ENCODE assay signal across 1 cellular context in the genomic region with DNA sequence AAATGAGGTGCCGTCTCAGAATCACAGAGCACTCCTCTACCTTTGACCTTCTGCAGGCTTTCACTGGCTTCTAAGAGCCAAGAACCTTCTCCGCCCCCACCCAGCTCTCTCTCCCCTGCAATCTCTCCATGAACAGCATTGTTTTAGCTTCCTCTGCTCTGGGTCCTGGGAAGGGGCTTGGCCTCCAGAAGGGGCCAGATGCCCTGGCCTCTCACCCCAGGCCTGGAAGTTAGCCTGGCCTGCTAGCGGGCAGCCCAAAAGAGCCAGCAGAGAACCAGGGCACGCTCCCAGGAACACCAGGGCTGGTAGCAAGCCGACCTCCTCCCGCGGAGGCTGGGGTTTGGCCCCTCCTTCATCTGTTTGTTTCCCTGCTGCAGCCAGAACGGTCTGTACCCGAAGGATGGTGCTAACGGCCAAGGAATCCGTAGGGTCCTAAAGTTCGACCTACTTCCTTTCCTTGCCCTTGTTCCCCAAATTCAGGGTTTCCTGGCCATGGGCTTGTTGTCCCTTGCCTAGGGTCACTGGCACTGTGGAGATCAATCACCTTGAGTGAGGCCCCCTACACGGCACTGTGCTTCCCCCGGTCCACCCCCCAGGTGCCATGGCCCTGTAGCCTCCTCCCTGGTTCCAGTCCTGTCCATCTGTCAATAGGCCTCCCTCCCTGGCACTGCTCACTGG.
TF ChIP-seq lines count a peak whose summit lies in the region.

No MANE protein-coding gene starts in this region.

TF ChIP-seq in K562, 482 proteins besides CTCF, POLR2A, EP300 and RAD21 (continued from another document and continues in another):
- TF ChIP-seq, protein P1, sequence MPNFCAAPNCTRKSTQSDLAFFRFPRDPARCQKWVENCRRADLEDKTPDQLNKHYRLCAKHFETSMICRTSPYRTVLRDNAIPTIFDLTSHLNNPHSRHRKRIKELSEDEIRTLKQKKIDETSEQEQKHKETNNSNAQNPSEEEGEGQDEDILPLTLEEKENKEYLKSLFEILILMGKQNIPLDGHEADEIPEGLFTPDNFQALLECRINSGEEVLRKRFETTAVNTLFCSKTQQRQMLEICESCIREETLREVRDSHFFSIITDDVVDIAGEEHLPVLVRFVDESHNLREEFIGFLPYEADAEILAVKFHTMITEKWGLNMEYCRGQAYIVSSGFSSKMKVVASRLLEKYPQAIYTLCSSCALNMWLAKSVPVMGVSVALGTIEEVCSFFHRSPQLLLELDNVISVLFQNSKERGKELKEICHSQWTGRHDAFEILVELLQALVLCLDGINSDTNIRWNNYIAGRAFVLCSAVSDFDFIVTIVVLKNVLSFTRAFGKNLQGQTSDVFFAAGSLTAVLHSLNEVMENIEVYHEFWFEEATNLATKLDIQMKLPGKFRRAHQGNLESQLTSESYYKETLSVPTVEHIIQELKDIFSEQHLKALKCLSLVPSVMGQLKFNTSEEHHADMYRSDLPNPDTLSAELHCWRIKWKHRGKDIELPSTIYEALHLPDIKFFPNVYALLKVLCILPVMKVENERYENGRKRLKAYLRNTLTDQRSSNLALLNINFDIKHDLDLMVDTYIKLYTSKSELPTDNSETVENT (CRISPR knock-in tag; IDR thresholded peaks at IDR 0.05): no peak
- no peak for TF ChIP-seq ZNF224 (CRISPR knock-in tag; IDR thresholded peaks at IDR 0.05)
- TF ChIP-seq BRD9 (IDR thresholded peaks at IDR 0.05; ENCODE audit: low read depth, partially characterized antibody): no peak
- no peak for TF ChIP-seq HDAC3 (IDR thresholded peaks at IDR 0.05; ENCODE audit: borderline replicate concordance, partially characterized antibody)
- no peak for TF ChIP-seq SETDB1 (IDR thresholded peaks at IDR 0.05; ENCODE audit: low read length)
- no peak for TF ChIP-seq SRSF9 (IDR thresholded peaks at IDR 0.05; ENCODE audit: borderline replicate concordance, low read depth, low read length)
- no peak for TF ChIP-seq NFIX (CRISPR knock-in tag; IDR thresholded peaks at IDR 0.05; ENCODE audit: low read depth)
- no peak for TF ChIP-seq TCF7 (IDR thresholded peaks at IDR 0.05; ENCODE audit: borderline replicate concordance)
- TF ChIP-seq ZNF764 (CRISPR knock-in tag; IDR thresholded peaks at IDR 0.05; ENCODE audit: low read depth): no peak
- no peak for TF ChIP-seq KAT2B (IDR thresholded peaks at IDR 0.05; ENCODE audit: low read depth, low read length)
- TF ChIP-seq ZNF507 (tag; conservative IDR thresholded peaks at IDR 0.05): no peak
- no peak for TF ChIP-seq U2AF1 (optimal IDR thresholded peaks at IDR 0.05; ENCODE audit: low read depth, low read length)
- TF ChIP-seq, protein P2, sequence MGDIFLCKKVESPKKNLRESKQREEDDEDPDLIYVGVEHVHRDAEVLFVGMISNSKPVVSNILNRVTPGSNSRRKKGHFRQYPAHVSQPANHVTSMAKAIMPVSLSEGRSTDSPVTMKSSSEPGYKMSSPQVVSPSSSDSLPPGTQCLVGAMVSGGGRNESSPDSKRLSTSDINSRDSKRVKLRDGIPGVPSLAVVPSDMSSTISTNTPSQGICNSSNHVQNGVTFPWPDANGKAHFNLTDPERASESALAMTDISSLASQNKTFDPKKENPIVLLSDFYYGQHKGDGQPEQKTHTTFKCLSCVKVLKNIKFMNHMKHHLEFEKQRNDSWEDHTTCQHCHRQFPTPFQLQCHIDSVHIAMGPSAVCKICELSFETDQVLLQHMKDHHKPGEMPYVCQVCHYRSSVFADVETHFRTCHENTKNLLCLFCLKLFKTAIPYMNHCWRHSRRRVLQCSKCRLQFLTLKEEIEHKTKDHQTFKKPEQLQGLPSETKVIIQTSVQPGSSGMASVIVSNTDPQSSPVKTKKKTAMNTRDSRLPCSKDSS (IDR thresholded peaks at IDR 0.05; ENCODE audit: low read depth, partially characterized antibody): no peak
- TF ChIP-seq, protein P3, sequence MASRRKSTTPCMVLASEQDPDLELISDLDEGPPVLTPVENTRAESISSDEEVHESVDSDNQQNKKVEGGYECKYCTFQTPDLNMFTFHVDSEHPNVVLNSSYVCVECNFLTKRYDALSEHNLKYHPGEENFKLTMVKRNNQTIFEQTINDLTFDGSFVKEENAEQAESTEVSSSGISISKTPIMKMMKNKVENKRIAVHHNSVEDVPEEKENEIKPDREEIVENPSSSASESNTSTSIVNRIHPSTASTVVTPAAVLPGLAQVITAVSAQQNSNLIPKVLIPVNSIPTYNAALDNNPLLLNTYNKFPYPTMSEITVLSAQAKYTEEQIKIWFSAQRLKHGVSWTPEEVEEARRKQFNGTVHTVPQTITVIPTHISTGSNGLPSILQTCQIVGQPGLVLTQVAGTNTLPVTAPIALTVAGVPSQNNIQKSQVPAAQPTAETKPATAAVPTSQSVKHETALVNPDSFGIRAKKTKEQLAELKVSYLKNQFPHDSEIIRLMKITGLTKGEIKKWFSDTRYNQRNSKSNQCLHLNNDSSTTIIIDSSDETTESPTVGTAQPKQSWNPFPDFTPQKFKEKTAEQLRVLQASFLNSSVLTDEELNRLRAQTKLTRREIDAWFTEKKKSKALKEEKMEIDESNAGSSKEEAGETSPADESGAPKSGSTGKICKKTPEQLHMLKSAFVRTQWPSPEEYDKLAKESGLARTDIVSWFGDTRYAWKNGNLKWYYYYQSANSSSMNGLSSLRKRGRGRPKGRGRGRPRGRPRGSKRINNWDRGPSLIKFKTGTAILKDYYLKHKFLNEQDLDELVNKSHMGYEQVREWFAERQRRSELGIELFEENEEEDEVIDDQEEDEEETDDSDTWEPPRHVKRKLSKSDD (conservative IDR thresholded peaks at IDR 0.05; ENCODE audit: low read length): no peak
- TF ChIP-seq, protein P4, sequence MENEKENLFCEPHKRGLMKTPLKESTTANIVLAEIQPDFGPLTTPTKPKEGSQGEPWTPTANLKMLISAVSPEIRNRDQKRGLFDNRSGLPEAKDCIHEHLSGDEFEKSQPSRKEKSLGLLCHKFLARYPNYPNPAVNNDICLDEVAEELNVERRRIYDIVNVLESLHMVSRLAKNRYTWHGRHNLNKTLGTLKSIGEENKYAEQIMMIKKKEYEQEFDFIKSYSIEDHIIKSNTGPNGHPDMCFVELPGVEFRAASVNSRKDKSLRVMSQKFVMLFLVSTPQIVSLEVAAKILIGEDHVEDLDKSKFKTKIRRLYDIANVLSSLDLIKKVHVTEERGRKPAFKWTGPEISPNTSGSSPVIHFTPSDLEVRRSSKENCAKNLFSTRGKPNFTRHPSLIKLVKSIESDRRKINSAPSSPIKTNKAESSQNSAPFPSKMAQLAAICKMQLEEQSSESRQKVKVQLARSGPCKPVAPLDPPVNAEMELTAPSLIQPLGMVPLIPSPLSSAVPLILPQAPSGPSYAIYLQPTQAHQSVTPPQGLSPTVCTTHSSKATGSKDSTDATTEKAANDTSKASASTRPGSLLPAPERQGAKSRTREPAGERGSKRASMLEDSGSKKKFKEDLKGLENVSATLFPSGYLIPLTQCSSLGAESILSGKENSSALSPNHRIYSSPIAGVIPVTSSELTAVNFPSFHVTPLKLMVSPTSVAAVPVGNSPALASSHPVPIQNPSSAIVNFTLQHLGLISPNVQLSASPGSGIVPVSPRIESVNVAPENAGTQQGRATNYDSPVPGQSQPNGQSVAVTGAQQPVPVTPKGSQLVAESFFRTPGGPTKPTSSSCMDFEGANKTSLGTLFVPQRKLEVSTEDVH (IDR thresholded peaks at IDR 0.05; ENCODE audit: low read depth, partially characterized antibody): no peak
- TF ChIP-seq SIN3A (IDR thresholded peaks at IDR 0.05; ENCODE audit: borderline replicate concordance in 2 of 2, control insufficient read depth in 1 of 2, low read depth in 2 of 2, low read length in 2 of 2): no peak
- no peak for TF ChIP-seq CHCHD3 (CRISPR knock-in tag; IDR thresholded peaks at IDR 0.05)
- TF ChIP-seq TAF9B (IDR thresholded peaks at IDR 0.05; ENCODE audit: partially characterized antibody): no peak
- TF ChIP-seq NELFE (IDR thresholded peaks at IDR 0.05; ENCODE audit: insufficient read depth, insufficient read length): no peak
- TF ChIP-seq FOXK1 (CRISPR knock-in tag; IDR thresholded peaks at IDR 0.05; ENCODE audit: borderline replicate concordance): no peak
- TF ChIP-seq, protein P5, sequence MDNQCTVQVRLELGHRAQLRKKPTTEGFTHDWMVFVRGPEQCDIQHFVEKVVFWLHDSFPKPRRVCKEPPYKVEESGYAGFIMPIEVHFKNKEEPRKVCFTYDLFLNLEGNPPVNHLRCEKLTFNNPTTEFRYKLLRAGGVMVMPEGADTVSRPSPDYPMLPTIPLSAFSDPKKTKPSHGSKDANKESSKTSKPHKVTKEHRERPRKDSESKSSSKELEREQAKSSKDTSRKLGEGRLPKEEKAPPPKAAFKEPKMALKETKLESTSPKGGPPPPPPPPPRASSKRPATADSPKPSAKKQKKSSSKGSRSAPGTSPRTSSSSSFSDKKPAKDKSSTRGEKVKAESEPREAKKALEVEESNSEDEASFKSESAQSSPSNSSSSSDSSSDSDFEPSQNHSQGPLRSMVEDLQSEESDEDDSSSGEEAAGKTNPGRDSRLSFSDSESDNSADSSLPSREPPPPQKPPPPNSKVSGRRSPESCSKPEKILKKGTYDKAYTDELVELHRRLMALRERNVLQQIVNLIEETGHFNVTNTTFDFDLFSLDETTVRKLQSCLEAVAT (IDR thresholded peaks at IDR 0.05): peak in 1 of 2 experiments; percentile 80; a peak in 2 of 4 replicates
- TF ChIP-seq, protein P6, sequence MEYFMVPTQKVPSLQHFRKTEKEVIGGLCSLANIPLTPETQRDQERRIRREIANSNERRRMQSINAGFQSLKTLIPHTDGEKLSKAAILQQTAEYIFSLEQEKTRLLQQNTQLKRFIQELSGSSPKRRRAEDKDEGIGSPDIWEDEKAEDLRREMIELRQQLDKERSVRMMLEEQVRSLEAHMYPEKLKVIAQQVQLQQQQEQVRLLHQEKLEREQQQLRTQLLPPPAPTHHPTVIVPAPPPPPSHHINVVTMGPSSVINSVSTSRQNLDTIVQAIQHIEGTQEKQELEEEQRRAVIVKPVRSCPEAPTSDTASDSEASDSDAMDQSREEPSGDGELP (CRISPR knock-in tag; IDR thresholded peaks at IDR 0.05; ENCODE audit: borderline replicate concordance): 0 out of 2 replicates have a peak, but pooled peaks have one; percentile 35
- no peak for TF ChIP-seq ZKSCAN1 (IDR thresholded peaks at IDR 0.05; ENCODE audit: low read depth, low read length)
- TF ChIP-seq, protein P7, sequence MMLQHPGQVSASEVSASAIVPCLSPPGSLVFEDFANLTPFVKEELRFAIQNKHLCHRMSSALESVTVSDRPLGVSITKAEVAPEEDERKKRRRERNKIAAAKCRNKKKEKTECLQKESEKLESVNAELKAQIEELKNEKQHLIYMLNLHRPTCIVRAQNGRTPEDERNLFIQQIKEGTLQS (IDR thresholded peaks at IDR 0.05): no peak
- TF ChIP-seq, protein P7 (CRISPR knock-in tag; conservative IDR thresholded peaks at IDR 0.05): no peak
- no peak for TF ChIP-seq MCM5 (IDR thresholded peaks at IDR 0.05; ENCODE audit: low read depth)
- TF ChIP-seq ZNF124 (CRISPR knock-in tag; IDR thresholded peaks at IDR 0.05): no peak
- TF ChIP-seq ZNF445 (CRISPR knock-in tag; IDR thresholded peaks at IDR 0.05; ENCODE audit: low read depth): no peak
- TF ChIP-seq, protein P8, sequence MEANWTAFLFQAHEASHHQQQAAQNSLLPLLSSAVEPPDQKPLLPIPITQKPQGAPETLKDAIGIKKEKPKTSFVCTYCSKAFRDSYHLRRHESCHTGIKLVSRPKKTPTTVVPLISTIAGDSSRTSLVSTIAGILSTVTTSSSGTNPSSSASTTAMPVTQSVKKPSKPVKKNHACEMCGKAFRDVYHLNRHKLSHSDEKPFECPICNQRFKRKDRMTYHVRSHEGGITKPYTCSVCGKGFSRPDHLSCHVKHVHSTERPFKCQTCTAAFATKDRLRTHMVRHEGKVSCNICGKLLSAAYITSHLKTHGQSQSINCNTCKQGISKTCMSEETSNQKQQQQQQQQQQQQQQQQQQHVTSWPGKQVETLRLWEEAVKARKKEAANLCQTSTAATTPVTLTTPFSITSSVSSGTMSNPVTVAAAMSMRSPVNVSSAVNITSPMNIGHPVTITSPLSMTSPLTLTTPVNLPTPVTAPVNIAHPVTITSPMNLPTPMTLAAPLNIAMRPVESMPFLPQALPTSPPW (CRISPR knock-in tag; IDR thresholded peaks at IDR 0.05): peak; percentile 92
- TF ChIP-seq, protein P9, sequence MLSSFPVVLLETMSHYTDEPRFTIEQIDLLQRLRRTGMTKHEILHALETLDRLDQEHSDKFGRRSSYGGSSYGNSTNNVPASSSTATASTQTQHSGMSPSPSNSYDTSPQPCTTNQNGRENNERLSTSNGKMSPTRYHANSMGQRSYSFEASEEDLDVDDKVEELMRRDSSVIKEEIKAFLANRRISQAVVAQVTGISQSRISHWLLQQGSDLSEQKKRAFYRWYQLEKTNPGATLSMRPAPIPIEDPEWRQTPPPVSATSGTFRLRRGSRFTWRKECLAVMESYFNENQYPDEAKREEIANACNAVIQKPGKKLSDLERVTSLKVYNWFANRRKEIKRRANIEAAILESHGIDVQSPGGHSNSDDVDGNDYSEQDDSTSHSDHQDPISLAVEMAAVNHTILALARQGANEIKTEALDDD (IDR thresholded peaks at IDR 0.05): no peak
- TF ChIP-seq ZNF699 (CRISPR knock-in tag; IDR thresholded peaks at IDR 0.05; ENCODE audit: insufficient replicate concordance): no peak
- TF ChIP-seq, protein P10, sequence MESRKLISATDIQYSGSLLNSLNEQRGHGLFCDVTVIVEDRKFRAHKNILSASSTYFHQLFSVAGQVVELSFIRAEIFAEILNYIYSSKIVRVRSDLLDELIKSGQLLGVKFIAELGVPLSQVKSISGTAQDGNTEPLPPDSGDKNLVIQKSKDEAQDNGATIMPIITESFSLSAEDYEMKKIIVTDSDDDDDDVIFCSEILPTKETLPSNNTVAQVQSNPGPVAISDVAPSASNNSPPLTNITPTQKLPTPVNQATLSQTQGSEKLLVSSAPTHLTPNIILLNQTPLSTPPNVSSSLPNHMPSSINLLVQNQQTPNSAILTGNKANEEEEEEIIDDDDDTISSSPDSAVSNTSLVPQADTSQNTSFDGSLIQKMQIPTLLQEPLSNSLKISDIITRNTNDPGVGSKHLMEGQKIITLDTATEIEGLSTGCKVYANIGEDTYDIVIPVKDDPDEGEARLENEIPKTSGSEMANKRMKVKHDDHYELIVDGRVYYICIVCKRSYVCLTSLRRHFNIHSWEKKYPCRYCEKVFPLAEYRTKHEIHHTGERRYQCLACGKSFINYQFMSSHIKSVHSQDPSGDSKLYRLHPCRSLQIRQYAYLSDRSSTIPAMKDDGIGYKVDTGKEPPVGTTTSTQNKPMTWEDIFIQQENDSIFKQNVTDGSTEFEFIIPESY (CRISPR knock-in tag; IDR thresholded peaks at IDR 0.05): no peak
- no peak for TF ChIP-seq SMARCA5 (IDR thresholded peaks at IDR 0.05)
- peak in 1 of 2 experiments; percentile 29; a peak in 1 of 3 replicates for TF ChIP-seq CBX3 (IDR thresholded peaks at IDR 0.05; ENCODE audit: borderline replicate concordance in 1 of 2, low read length in 2 of 2)
- peak; percentile 72; the same call in 1 of the 2 replicates for TF ChIP-seq NFRKB (IDR thresholded peaks at IDR 0.05; ENCODE audit: low read depth)
- no peak for TF ChIP-seq NFYB (IDR thresholded peaks at IDR 0.05; ENCODE audit: extremely low read depth, insufficient read length)
